8 cellular contexts compared by ENCODE assay signal in genomic region chr14:103628221-103628683, GRCh38. TPM values are rescaled to one million over a fixed set of nuclear protein-coding genes. Genes with fewer than 3 reads are reported as not detected.
DNase-seq lines count a peak whose midpoint lies in the region; ATAC-seq and TF ChIP-seq lines count a peak whose summit lies in the region.

No MANE protein-coding gene starts in this region.

- peaks cover 3% of the 10 kb centered on the region for H3K36me3 Mint-ChIP-seq in chondrocyte (ENCODE audit: low read depth)

- H3K9me3 Mint-ChIP-seq in chondrocyte (ENCODE audit: low read depth): no peaks in the 10 kb centered on the region

- TF ChIP-seq CTCF in chondrocyte (IDR thresholded peaks at IDR 0.05): no peak

- DNase-seq in AG08395 (ENCODE audit: low spot score) (peak; percentile 77), RKO (ENCODE audit: low spot score) (peak; percentile 87), chondrocyte (ENCODE audit: low spot score) (no peak), kidney glomerular epithelial cell (lab: John Stamatoyannopoulos, UW) (peak; percentile 65), GDM1 (lab: John Stamatoyannopoulos, UW) (no peak)
- DNase-seq in stimulated activated CD4-positive, alpha-beta T cell treated with anti-CD3 and anti-CD28 coated beads, Interleukin-2, amount 100 ng/mL, for 24 hours: peak; percentile 21 to 22

- H3K4me3 Mint-ChIP-seq in chondrocyte (ENCODE audit: unreplicated experiment): peak overlapping the region; percentile 86

- H3K27ac Mint-ChIP-seq in chondrocyte (ENCODE audit: unreplicated experiment): peak overlapping the region; percentile 97

- H3K27me3 Mint-ChIP-seq in chondrocyte (ENCODE audit: low read depth): no peaks in the 10 kb centered on the region

- ATAC-seq in GM18909 (IDR thresholded peaks at IDR 0.05; ENCODE audit: poor library complexity, unreplicated experiment): peak; percentile 7
- no peak for ATAC-seq in HG02798 (IDR thresholded peaks at IDR 0.05; ENCODE audit: poor library complexity, unreplicated experiment)

- peaks cover 43% of the 10 kb centered on the region for H3K4me1 Mint-ChIP-seq in chondrocyte (ENCODE audit: low read depth)

RNA-seq across cellular contexts. Expression of gene KLC1, which starts 0.8 kb away (rescaled TPM):
- 188 to 226 TPM (median 190 TPM) in 3 replicates for total RNA-seq in chondrocyte

Comparison
In these comparisons a context has a peak if more than half of its experiments do, and no peak if none do; other contexts are left out.
1. DNase-seq: peak in AG08395 (single experiment), RKO (single experiment), kidney glomerular epithelial cell (single experiment) and stimulated activated CD4-positive, alpha-beta T cell treated with anti-CD3 and anti-CD28 coated beads, Interleukin-2, amount 100 ng/mL, for 24 hours (2 of 2); none in chondrocyte (single experiment) and GDM1 (single experiment).